ENCODE assay signal across 8 cellular contexts in the genomic region with DNA sequence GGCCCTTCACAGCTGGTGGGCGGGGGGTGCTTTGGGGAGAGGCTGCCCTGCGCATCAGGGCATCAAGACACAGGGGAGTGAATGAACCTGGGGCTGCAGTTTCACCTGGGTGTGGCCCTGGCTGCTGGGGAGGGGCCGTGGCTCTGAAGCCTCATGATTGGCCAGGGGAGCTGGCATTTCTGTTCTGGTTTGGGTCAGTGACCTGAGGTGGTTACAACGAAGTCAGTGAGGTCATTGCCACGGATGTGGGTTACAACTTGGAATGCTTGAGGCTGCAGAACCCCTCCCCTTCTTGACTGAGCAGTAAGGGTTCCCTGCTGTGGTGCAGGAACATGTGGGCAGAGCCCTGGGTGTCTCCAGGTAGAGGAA. TPM values are rescaled to one million over a fixed set of nuclear protein-coding genes. Genes with fewer than 3 reads are reported as not detected.
DNase-seq lines count a peak whose midpoint lies in the region; ATAC-seq lines count a peak whose summit lies in the region.

No MANE protein-coding gene starts in this region.

- no peaks in the 10 kb centered on the region for H3K9me3 Mint-ChIP-seq in activated CD4-positive, alpha-beta T cell treated with anti-CD3 and anti-CD28 coated beads, Interleukin-2, amount 10 ng/mL, durations not matched to agents 24 days and 14 days

- no peaks in the 10 kb centered on the region for H3K27me3 Mint-ChIP-seq in activated CD4-positive, alpha-beta T cell treated with anti-CD3 and anti-CD28 coated beads, Interleukin-2, amount 10 ng/mL, durations not matched to agents 24 days and 14 days

- intact Hi-C loops in activated CD4-positive, alpha-beta T cell treated with anti-CD3 and anti-CD28 coated beads, Interleukin-2, amount 10 ng/mL, durations not matched to agents 24 days and 14 days (cut with micrococcal nuclease): loop anchor here (1.0 to 10.0 kb wide), 3 partner anchors 13 to 441 kb away; a partner anchor contains a TSS

- ATAC-seq in HG03520 (IDR thresholded peaks at IDR 0.05; ENCODE audit: unreplicated experiment): no peak

- peaks cover 47% of the 10 kb centered on the region for H3K4me1 Mint-ChIP-seq in activated CD4-positive, alpha-beta T cell treated with anti-CD3 and anti-CD28 coated beads, Interleukin-2, amount 10 ng/mL, durations not matched to agents 24 days and 14 days

- H3K27ac Mint-ChIP-seq in activated CD4-positive, alpha-beta T cell treated with anti-CD3 and anti-CD28 coated beads, Interleukin-2, amount 10 ng/mL, durations not matched to agents 24 days and 14 days: peak overlapping the region; percentile 88

- peak; percentile 84 for DNase-seq in NK-92 treated with Interleukin-12 subunit alpha and Interleukin-12 subunit beta, amount 100 ng/mL, for 24 hours (lab: John Stamatoyannopoulos, UW)
- DNase-seq in NK-92 (lab: John Stamatoyannopoulos, UW; ENCODE audit: unreplicated experiment) (no peak), HS-27A (ENCODE audit: low read depth) (peak; percentile 54), islet precursor cell (peak; percentile 87), NCI-H2081 (lab: John Stamatoyannopoulos, UW) (no peak), COLO668 (lab: John Stamatoyannopoulos, UW; ENCODE audit: unreplicated experiment) (no peak)
- peak; percentile 93 for DNase-seq in activated CD4-positive, alpha-beta T cell treated with anti-CD3 and anti-CD28 coated beads, Interleukin-2, amount 10 ng/mL, durations not matched to agents 24 days and 14 days

- peaks cover 5% of the 10 kb centered on the region for H3K36me3 Mint-ChIP-seq in activated CD4-positive, alpha-beta T cell treated with anti-CD3 and anti-CD28 coated beads, Interleukin-2, amount 10 ng/mL, durations not matched to agents 24 days and 14 days (ENCODE audit: low read depth)

- H3K4me3 Mint-ChIP-seq in activated CD4-positive, alpha-beta T cell treated with anti-CD3 and anti-CD28 coated beads, Interleukin-2, amount 10 ng/mL, durations not matched to agents 24 days and 14 days: peak overlapping the region; percentile 76

RNA-seq across cellular contexts. Expression of a gene that starts 3.0 kb away (rescaled TPM):
- total RNA-seq in activated CD4-positive, alpha-beta T cell treated with anti-CD3 and anti-CD28 coated beads, Interleukin-2, amount 10 ng/mL, durations not matched to agents 24 days and 14 days: 35.4 and 36.8 TPM in 2 replicates

RNA-seq across cellular contexts. Expression of a gene that starts 13.4 kb away (rescaled TPM):
- total RNA-seq in activated CD4-positive, alpha-beta T cell treated with anti-CD3 and anti-CD28 coated beads, Interleukin-2, amount 10 ng/mL, durations not matched to agents 24 days and 14 days: 50.0 TPM in 2 replicates

RNA-seq across cellular contexts. Expression of a gene that starts 13.9 kb away (rescaled TPM):
- total RNA-seq in activated CD4-positive, alpha-beta T cell treated with anti-CD3 and anti-CD28 coated beads, Interleukin-2, amount 10 ng/mL, durations not matched to agents 24 days and 14 days: 0.23 and 0.28 TPM in 2 replicates

RNA-seq across cellular contexts. Expression of a gene that starts 16.5 kb away (rescaled TPM):
- total RNA-seq in activated CD4-positive, alpha-beta T cell treated with anti-CD3 and anti-CD28 coated beads, Interleukin-2, amount 10 ng/mL, durations not matched to agents 24 days and 14 days: 0.84 and 0.92 TPM in 2 replicates

RNA-seq across cellular contexts. Expression of a gene that starts 18.2 kb away (rescaled TPM):
- total RNA-seq in activated CD4-positive, alpha-beta T cell treated with anti-CD3 and anti-CD28 coated beads, Interleukin-2, amount 10 ng/mL, durations not matched to agents 24 days and 14 days: 0.23 TPM in 1 of 2 replicates, not detected in the other

Comparison
In these comparisons a context has a peak if more than half of its experiments do, and no peak if none do; other contexts are left out.
1. DNase-seq: peak in NK-92 treated with Interleukin-12 subunit alpha and Interleukin-12 subunit beta, amount 100 ng/mL, for 24 hours (single experiment), HS-27A (single experiment), activated CD4-positive, alpha-beta T cell treated with anti-CD3 and anti-CD28 coated beads, Interleukin-2, amount 10 ng/mL, durations not matched to agents 24 days and 14 days (single experiment) and islet precursor cell (single experiment); none in NK-92 (single experiment), NCI-H2081 (0 of 2) and COLO668 (single experiment).